9 cellular contexts compared by ENCODE assay signal in the genomic region with DNA sequence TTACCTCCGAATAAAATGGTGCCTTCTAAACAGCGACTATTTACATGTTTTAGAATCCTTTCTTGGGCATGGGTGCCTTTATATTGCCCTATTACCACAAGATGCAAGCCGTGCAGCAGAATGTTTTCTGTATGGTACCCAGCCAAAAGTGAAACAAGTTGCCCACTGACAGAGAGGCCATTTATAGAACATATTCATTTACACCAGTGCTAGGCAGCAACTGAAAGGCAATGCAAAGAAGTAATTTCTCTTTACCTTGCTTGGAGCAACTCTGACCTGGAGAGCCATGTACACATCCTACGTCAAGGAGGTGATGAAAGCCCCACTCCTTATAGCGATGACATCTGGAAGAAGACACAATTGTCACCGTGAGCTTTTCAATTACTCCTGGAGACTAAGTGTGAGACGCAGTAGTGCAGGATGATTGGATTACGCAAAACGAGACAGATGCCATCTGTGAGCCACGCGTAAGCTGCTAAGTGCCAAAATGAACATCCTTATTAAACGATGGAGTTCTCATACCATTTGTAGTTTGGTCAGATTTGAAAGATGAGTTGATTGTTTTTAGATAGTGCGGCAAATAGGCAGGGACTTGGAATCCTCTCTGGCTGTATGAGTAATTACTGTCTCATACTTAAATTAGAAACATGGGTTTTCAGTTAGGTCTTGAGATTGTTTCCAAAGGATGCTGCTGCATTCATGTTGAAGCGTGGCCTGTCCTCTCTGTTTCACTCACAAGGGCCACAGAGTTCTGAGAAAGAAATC. TPM values are rescaled to one million over a fixed set of nuclear protein-coding genes. Genes with fewer than 3 reads are reported as not detected.
A peak's percentile ranks its signal among the peaks of the same experiment; 100 is the strongest.
DNase-seq lines count a peak whose midpoint lies in the region; ATAC-seq, FAIRE-seq and TF ChIP-seq lines count a peak whose summit lies in the region.
"Had no signal": no experiment of that assay in that cellular context is flagged by ENCODE, and none has a peak within 500 bp of the region (broad histone marks: within the 10 kb centered on the region; RNA-seq: fewer than 3 reads in every experiment).

A gene with protein sequence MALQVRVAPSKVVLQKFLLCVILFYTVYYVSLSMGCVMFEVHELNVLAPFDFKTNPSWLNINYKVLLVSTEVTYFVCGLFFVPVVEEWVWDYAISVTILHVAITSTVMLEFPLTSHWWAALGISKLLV (minus strand): TSS at position 415 of the 765 bp plus-strand sequence. CDS start 127 bp downstream, at position 288.

- DNase-seq in AG10803 (ENCODE audit: low read depth) (peak; percentile 93), activated B cell treated with CpG ODN at 0.5 μM for 24 hours (no peak), hippocampal formation (lab: John Stamatoyannopoulos, UW) (peak; percentile 9 to 35), foreskin melanocyte (no peak), HTR-8/SVneo (ENCODE audit: insufficient read length, low spot score) (no peak)
- DNase-seq: heart left ventricle had no signal

- POLR2A ChIA-PET in activated B cell treated with CpG ODN at 0.5 μM for 24 hours (lab: Charles Lee), result interaction anchor here (0.6 to 1.0 kb wide), 2 partner anchors 9 to 15 kb away, joined by 3 read pairs; no protein-coding TSS in a partner anchor

- FAIRE-seq in HTR-8/SVneo (lab: Jason Lieb, UNC), result no peak

- H3K4me3 ChIP-seq in AG10803 (ENCODE audit: low read length), result peak within 1 kb of the TSS; percentile 18

- no peaks in the 10 kb centered on the region for H3K36me3 Mint-ChIP-seq in activated B cell treated with CpG ODN at 0.5 μM for 24 hours (ENCODE audit: low read depth)

- peaks cover 7% of the 10 kb centered on the region for H3K9me3 Mint-ChIP-seq in activated B cell treated with CpG ODN at 0.5 μM for 24 hours

- peaks cover 9% of the 10 kb centered on the region for H3K4me1 Mint-ChIP-seq in activated B cell treated with CpG ODN at 0.5 μM for 24 hours

- intact Hi-C loops in activated B cell treated with CpG ODN at 0.5 μM for 24 hours (cut with micrococcal nuclease), result loop anchor here (1.0 kb wide), 1 partner anchor 12 kb away; no protein-coding TSS in a partner anchor

- CTCF ChIA-PET in activated B cell treated with CpG ODN at 0.5 μM for 24 hours (lab: Charles Lee), result no interaction called here

- ATAC-seq in GM19023 (IDR thresholded peaks at IDR 0.05; ENCODE audit: unreplicated experiment) (peak; percentile 57), activated B cell treated with CpG ODN at 0.5 μM for 24 hours (ENCODE audit: low read depth) (peak; percentile 21), esophagus mucosa (no peak), HG03457 (IDR thresholded peaks at IDR 0.05; ENCODE audit: unreplicated experiment) (no peak)

- H3K4me3 Mint-ChIP-seq in activated B cell treated with CpG ODN at 0.5 μM for 24 hours, result peak within 1 kb of the TSS; percentile 45

- H3K27ac Mint-ChIP-seq in activated B cell treated with CpG ODN at 0.5 μM for 24 hours, result peak within 1 kb of the TSS; percentile 36

- no peak for TF ChIP-seq CTCF in AG10803 (conservative IDR thresholded peaks at IDR 0.05; ENCODE audit: low read length)
- TF ChIP-seq CTCF in activated B cell treated with CpG ODN at 0.5 μM for 24 hours (IDR thresholded peaks at IDR 0.05), result no peak

- H3K27me3 Mint-ChIP-seq in activated B cell treated with CpG ODN at 0.5 μM for 24 hours, result no peaks in the 10 kb centered on the region

RNA-seq across cellular contexts. Expression of the gene that starts here (rescaled TPM):
- total RNA-seq in activated B cell treated with CpG ODN at 0.5 μM for 24 hours, result not detected in 2 replicates
- not detected for total RNA-seq in esophagus mucosa
- total RNA-seq: heart left ventricle had no signal

Comparison
In these comparisons a context has a peak if more than half of its experiments do, and no peak if none do; other contexts are left out.
1. Peak in ATAC-seq in activated B cell treated with CpG ODN at 0.5 μM for 24 hours; RNA of the gene not detected or under 1 TPM.
2. DNase-seq: peak in AG10803 (single experiment) and hippocampal formation (2 of 2); none in activated B cell treated with CpG ODN at 0.5 μM for 24 hours (single experiment), foreskin melanocyte (single experiment) and HTR-8/SVneo (single experiment).